In the genomic region with DNA sequence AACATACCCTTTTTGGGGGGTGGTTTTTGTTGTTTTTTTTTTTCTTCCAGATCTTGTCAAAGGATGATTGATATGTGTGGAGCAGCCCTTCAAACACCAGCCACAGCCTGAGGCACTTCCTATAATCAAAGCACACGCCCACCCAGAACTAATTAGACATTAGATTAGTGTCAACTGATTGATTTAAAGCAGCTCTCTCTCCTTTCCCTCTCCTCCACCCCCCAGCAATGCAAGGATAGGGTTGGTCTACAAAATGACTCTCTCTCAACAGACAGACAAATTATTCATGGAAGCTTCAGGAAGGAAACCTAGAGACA, we compare ENCODE assay signal across 1 cellular context.
TF ChIP-seq lines count a peak whose summit lies in the region.

No MANE protein-coding gene starts in this region.

TF ChIP-seq in GM12878, 131 proteins besides CTCF, POLR2A, EP300 and RAD21:
- TF ChIP-seq PKNOX1 (IDR thresholded peaks at IDR 0.05) (peak; percentile 35; the same call in 1 of the 2 replicates), RB1 (IDR thresholded peaks at IDR 0.05; ENCODE audit: borderline replicate concordance) (no peak)
- TF ChIP-seq, protein P1, sequence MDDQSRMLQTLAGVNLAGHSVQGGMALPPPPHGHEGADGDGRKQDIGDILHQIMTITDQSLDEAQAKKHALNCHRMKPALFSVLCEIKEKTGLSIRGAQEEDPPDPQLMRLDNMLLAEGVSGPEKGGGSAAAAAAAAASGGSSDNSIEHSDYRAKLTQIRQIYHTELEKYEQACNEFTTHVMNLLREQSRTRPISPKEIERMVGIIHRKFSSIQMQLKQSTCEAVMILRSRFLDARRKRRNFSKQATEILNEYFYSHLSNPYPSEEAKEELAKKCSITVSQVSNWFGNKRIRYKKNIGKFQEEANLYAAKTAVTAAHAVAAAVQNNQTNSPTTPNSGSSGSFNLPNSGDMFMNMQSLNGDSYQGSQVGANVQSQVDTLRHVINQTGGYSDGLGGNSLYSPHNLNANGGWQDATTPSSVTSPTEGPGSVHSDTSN (IDR thresholded peaks at IDR 0.05; ENCODE audit: insufficient replicate concordance, low read depth, low read length) = peak; percentile 42
